Comparison of ENCODE assay signal across 17 cellular contexts in the genomic region with DNA sequence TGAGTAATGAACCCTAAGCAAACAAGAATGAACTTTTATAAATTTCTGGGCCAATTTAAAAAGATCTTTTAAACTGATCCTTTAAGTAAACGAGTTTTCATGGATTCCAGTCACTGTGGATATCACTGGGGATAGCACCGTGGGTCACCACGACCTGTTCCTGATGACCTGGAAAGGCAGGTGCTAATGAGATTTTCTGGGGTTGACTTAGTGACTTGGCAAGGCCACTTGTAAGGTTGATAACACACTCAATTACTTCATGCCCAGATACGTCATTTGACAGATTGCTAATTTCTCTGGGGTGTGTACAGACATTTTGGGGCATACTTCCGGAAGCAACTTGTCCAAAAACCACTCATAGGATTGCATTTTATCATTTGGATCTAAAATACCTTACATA. TPM values are rescaled to one million over a fixed set of nuclear protein-coding genes. Genes with fewer than 3 reads are reported as not detected.
"Had no signal": no experiment of that assay in that cellular context is flagged by ENCODE, and none has a peak within 500 bp of the region (broad histone marks: within the 10 kb centered on the region; RNA-seq: fewer than 3 reads in every experiment).

No MANE protein-coding gene starts in this region.

- DNase-seq: caudate nucleus; effector CD8-positive, alpha-beta T cell; glutamatergic neuron; immature natural killer cell; left ventricle myocardium superior; mesenchymal stem cell; naive B cell; stimulated activated CD4-positive, alpha-beta T cell treated with anti-CD3 and anti-CD28 coated beads, Interleukin-4, amount 100 ng/mL, for 4 hours; stimulated activated naive B cell treated with anti-CD40 and anti-IgM and Interleukin-4, amounts not matched to agents 10 μg/mL and 1 μg/mL and 100 μg/mL, for 72 hours; stimulated activated naive CD8-positive, alpha-beta T cell treated with anti-CD3 and anti-CD28 coated beads, Interleukin-15, amount 100 ng/mL, for 72 hours; substantia nigra; transverse colon had no signal

- H3K27ac ChIP-seq: transverse colon had no signal

- ATAC-seq: left ventricle myocardium superior; stimulated activated naive B cell treated with anti-CD40 and anti-IgM and Interleukin-4, amounts not matched to agents 10 μg/mL and 1 μg/mL and 100 μg/mL, for 72 hours; stimulated activated naive CD8-positive, alpha-beta T cell treated with anti-CD3 and anti-CD28 coated beads, Interleukin-15, amount 100 ng/mL, for 72 hours had no signal

- FAIRE-seq: frontal cortex, keratinocyte had no signal

- H3K9me3 ChIP-seq: thoracic aorta, transverse colon had no signal

- H3K36me3 ChIP-seq: transverse colon had no signal

- H3K4me3 ChIP-seq: coronary artery, lung, thoracic aorta, transverse colon had no signal

RNA-seq across cellular contexts. Expression of gene PDLIM3, which starts 24.5 kb away (rescaled TPM):
- polyA plus RNA-seq: immature natural killer cell, keratinocyte had no signal

RNA-seq across cellular contexts. Expression of gene CCDC110, which starts 39.3 kb away (rescaled TPM):
- polyA plus RNA-seq: immature natural killer cell, keratinocyte had no signal
